Comparison of ENCODE assay signal across 22 cellular contexts in the genomic region with DNA sequence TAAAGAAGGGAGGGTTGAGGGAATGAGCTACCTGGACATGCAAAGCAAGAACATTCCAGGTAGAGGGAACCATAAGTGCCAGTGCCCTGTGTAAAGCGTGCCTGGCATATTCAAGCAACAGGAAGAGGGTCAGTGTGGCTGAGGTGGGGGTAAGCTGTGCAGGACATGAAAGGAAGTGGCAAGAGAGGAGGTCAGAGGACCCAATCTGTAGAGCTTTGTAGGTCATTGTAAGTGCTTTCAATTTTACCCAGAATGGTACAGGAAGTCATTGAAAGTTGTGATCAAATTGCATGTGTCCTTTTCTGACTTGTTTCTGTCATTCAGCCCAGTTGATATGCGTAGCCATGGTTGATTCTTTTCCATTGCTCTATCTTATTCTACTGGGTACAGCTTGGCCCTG.
A peak's percentile ranks its signal among the peaks of the same experiment; 100 is the strongest.
DNase-seq lines count a peak whose midpoint lies in the region; ATAC-seq and TF ChIP-seq lines count a peak whose summit lies in the region.
"Had no signal": no experiment of that assay in that cellular context is flagged by ENCODE, and none has a peak within 500 bp of the region (broad histone marks: within the 10 kb centered on the region; RNA-seq: fewer than 3 reads in every experiment).

No MANE protein-coding gene starts in this region.

- H3K4me2 ChIP-seq in Loucy (ENCODE audit: low read depth, low read length, poor library complexity, severe bottlenecking) (peak overlapping the region; percentile 40), osteoblast (ENCODE audit: insufficient read depth, low read length) (no peak overlapping the region)
- H3K4me2 ChIP-seq: BLaER1, GM23338 had no signal

- TF ChIP-seq CTCF in Loucy (conservative IDR thresholded peaks at IDR 0.05; ENCODE audit: low read length): no peak
- TF ChIP-seq CTCF in gastroesophageal sphincter (IDR thresholded peaks at IDR 0.05): no peak
- TF ChIP-seq CTCF in osteoblast (IDR thresholded peaks at IDR 0.05; ENCODE audit: extremely low read depth, low read depth, low read length): no peak

- no peaks in the 10 kb centered on the region for H3K36me3 ChIP-seq in ACC112 (ENCODE audit: insufficient read depth, low read length)
- H3K36me3 ChIP-seq in Loucy (ENCODE audit: insufficient read depth, low read length): no peaks in the 10 kb centered on the region
- no peaks in the 10 kb centered on the region for H3K36me3 ChIP-seq in gastroesophageal sphincter
- H3K36me3 ChIP-seq in osteoblast (ENCODE audit: insufficient read depth, low read length): no peaks in the 10 kb centered on the region
- H3K36me3 ChIP-seq: BLaER1, HAP-1 had no signal

- H3K79me2 ChIP-seq in ACC112 (ENCODE audit: control insufficient read depth, insufficient read depth, low read length, unreplicated experiment) (no peaks in the 10 kb centered on the region), Loucy (ENCODE audit: insufficient read depth, low read length) (no peaks in the 10 kb centered on the region), osteoblast (ENCODE audit: insufficient read depth, low read length) (no peaks in the 10 kb centered on the region)

- H3K9me3 ChIP-seq in Loucy (ENCODE audit: insufficient read depth, low read depth, low read length) (no peaks in the 10 kb centered on the region), gastroesophageal sphincter (no peaks in the 10 kb centered on the region), osteoblast (ENCODE audit: low read depth, low read length) (no peaks in the 10 kb centered on the region)
- H3K9me3 ChIP-seq: BLaER1, HAP-1, SJSA1 had no signal

- TF ChIP-seq EP300 in gastroesophageal sphincter (IDR thresholded peaks at IDR 0.05): no peak

- ATAC-seq in gastroesophageal sphincter: no peak
- ATAC-seq: GM23338, PC-3 had no signal

- H2AFZ ChIP-seq in ACC112 (ENCODE audit: low read length, unreplicated experiment) (peak overlapping the region; percentile 29), Loucy (ENCODE audit: low read length) (peak overlapping the region; percentile 5), osteoblast (ENCODE audit: low read length) (no peak overlapping the region)
- H2AFZ ChIP-seq: GM23338 had no signal

- DNase-seq in osteoblast (ENCODE audit: insufficient read length, low spot score, missing footprints) (peak; percentile 73), NCI-H526 (lab: John Stamatoyannopoulos, UW) (no peak), GOT3 (lab: John Stamatoyannopoulos, UW) (no peak)
- DNase-seq in activated naive CD4-positive, alpha-beta T cell treated with anti-CD3 and anti-CD28 coated beads, Interleukin-2, amount 50 U/mL, for 16 hours: no peak
- DNase-seq: HFFc6; NCI-H1105; NCI-H1436 treated with DMSO at 0.1 percent for 48 hours; NCI-H187 treated with DMSO at 0.1 percent for 48 hours; NCI-H345; NCI-H510A treated with DMSO at 0.1 percent for 48 hours; NCI-H774; NK-92 treated with Interleukin-12 subunit alpha and Interleukin-12 subunit beta, amount 100 ng/mL, for 24 hours; PC-3; Right ventricle myocardium superior; RPMI8226 had no signal

- H3F3A ChIP-seq in Loucy (ENCODE audit: low read depth): no peaks in the 10 kb centered on the region

- H3K9me2 ChIP-seq in Loucy (replicated peaks; ENCODE audit: low read depth, low read length): no peaks in the 10 kb centered on the region

- no peaks in the 10 kb centered on the region for H4K20me1 ChIP-seq in Loucy (ENCODE audit: insufficient read depth, low read length, poor library complexity, severe bottlenecking)
- no peaks in the 10 kb centered on the region for H4K20me1 ChIP-seq in osteoblast (ENCODE audit: insufficient read depth, low read length)
- H4K20me1 ChIP-seq: BLaER1 had no signal

- H3K4me1 ChIP-seq in ACC112 (ENCODE audit: control insufficient read depth, insufficient read depth, low read length, unreplicated experiment) (peaks cover 7% of the 10 kb centered on the region), Loucy (ENCODE audit: insufficient read depth, low read length, poor library complexity, severe bottlenecking) (peaks cover 5% of the 10 kb centered on the region), gastroesophageal sphincter (peaks cover 5 to 50% (median 6%) of the 10 kb centered on the region in 3 donors), osteoblast (ENCODE audit: insufficient read depth, low read length) (peaks cover 4% of the 10 kb centered on the region)
- H3K4me1 ChIP-seq: HAP-1 had no signal

- no peak overlapping the region for H3K27ac ChIP-seq in ACC112 (ENCODE audit: low read depth, low read length)
- peak overlapping the region in 3 of 4 donors; percentile 11 to 40 (median 39) for H3K27ac ChIP-seq in gastroesophageal sphincter
- H3K27ac ChIP-seq in osteoblast (ENCODE audit: low read depth, low read length): no peak overlapping the region
- H3K27ac ChIP-seq: BLaER1, SJSA1 had no signal

- 71 to 80% methylated on average over 2 of the region's 2 CpGs for WGBS in gastroesophageal sphincter (ENCODE audit: low coverage in 1 of 2), 2 donors

- H3K9ac ChIP-seq in Loucy (ENCODE audit: low read depth, low read length, poor library complexity, severe bottlenecking): no peak overlapping the region
- H3K9ac ChIP-seq: BLaER1 had no signal

- TF ChIP-seq POLR2A in gastroesophageal sphincter (IDR thresholded peaks at IDR 0.05): no peak

- H3K27me3 ChIP-seq in ACC112 (ENCODE audit: insufficient read depth, low read length) (no peaks in the 10 kb centered on the region), Loucy (ENCODE audit: insufficient read depth, low read length, poor library complexity, severe bottlenecking) (no peaks in the 10 kb centered on the region), gastroesophageal sphincter (no peaks in the 10 kb centered on the region), osteoblast (ENCODE audit: insufficient read depth, low read length) (no peaks in the 10 kb centered on the region)
- H3K27me3 ChIP-seq: BLaER1, SJSA1 had no signal

- H3K4me3 ChIP-seq in ACC112 (ENCODE audit: low read depth, low read length) (no peak overlapping the region), Loucy (ENCODE audit: low read length, poor library complexity, severe bottlenecking) (no peak overlapping the region), gastroesophageal sphincter (no peak overlapping the region), osteoblast (ENCODE audit: insufficient read depth, low read length) (no peak overlapping the region)
- H3K4me3 ChIP-seq: BLaER1, GM23338, HAP-1, SJSA1 had no signal

Comparison
In these comparisons a context has a peak if more than half of its experiments do, and no peak if none do; other contexts are left out.
1. H3K27ac ChIP-seq: peak in gastroesophageal sphincter (3 of 4); none in ACC112 (single experiment) and osteoblast (single experiment).